17 cellular contexts compared by ENCODE assay signal in genomic region chr10:75121322-75121721, GRCh38. TPM values are rescaled to one million over a fixed set of nuclear protein-coding genes. Genes with fewer than 3 reads are reported as not detected.
DNase-seq lines count a peak whose midpoint lies in the region; ATAC-seq and TF ChIP-seq lines count a peak whose summit lies in the region.
"Had no signal": no experiment of that assay in that cellular context is flagged by ENCODE, and none has a peak within 500 bp of the region (broad histone marks: within the 10 kb centered on the region; RNA-seq: fewer than 3 reads in every experiment).

No MANE protein-coding gene starts in this region.

- H3K27me3 ChIP-seq in Panc1 (ENCODE audit: control insufficient read depth, insufficient read depth, low read length): no peaks in the 10 kb centered on the region
- H3K27me3 ChIP-seq in neutrophil: no peaks in the 10 kb centered on the region
- H3K27me3 ChIP-seq: SJCRH30 had no signal

- no peaks in the 10 kb centered on the region for H3K9me3 Mint-ChIP-seq in effector memory CD8-positive, alpha-beta T cell
- no peaks in the 10 kb centered on the region for H3K9me3 Mint-ChIP-seq in stimulated activated memory B cell treated with anti-CD40 and anti-IgM and Interleukin-4, amounts not matched to agents 10 μg/mL and 1 μg/mL and 100 μg/mL, for 72 hours
- H3K9me3 Mint-ChIP-seq in activated T-cell treated with anti-CD3 and anti-CD28 coated beads, Interleukin-2, amount 50 U/mL, for 72 hours: no peaks in the 10 kb centered on the region
- H3K9me3 Mint-ChIP-seq: CD4-positive, alpha-beta memory T cell had no signal

- no peaks in the 10 kb centered on the region for H3K36me3 ChIP-seq in Panc1 (ENCODE audit: control insufficient read depth, insufficient read depth, low read length)
- H3K36me3 ChIP-seq in neutrophil: peaks cover 18% of the 10 kb centered on the region

- BruUV-seq in Panc1 (replicated peaks; lab: Mats Ljungman, UMichigan): no TSS peak

- H3K36me3 Mint-ChIP-seq in effector memory CD8-positive, alpha-beta T cell (ENCODE audit: insufficient read depth): peaks cover 13% of the 10 kb centered on the region
- H3K36me3 Mint-ChIP-seq in stimulated activated memory B cell treated with anti-CD40 and anti-IgM and Interleukin-4, amounts not matched to agents 10 μg/mL and 1 μg/mL and 100 μg/mL, for 72 hours: peaks cover 18% of the 10 kb centered on the region
- H3K36me3 Mint-ChIP-seq in activated T-cell treated with anti-CD3 and anti-CD28 coated beads, Interleukin-2, amount 50 U/mL, for 72 hours (ENCODE audit: insufficient read depth in 2 of 2): peaks cover 0 to 9% of the 10 kb centered on the region in 2 donors

- peaks cover 14 to 23% of the 10 kb centered on the region in 2 donors for H3K4me1 Mint-ChIP-seq in effector memory CD8-positive, alpha-beta T cell (ENCODE audit: low read depth in 2 of 2)
- peaks cover 25% of the 10 kb centered on the region for H3K4me1 Mint-ChIP-seq in stimulated activated memory B cell treated with anti-CD40 and anti-IgM and Interleukin-4, amounts not matched to agents 10 μg/mL and 1 μg/mL and 100 μg/mL, for 72 hours
- H3K4me1 Mint-ChIP-seq in activated T-cell treated with anti-CD3 and anti-CD28 coated beads, Interleukin-2, amount 50 U/mL, for 72 hours (ENCODE audit: low read depth): peaks cover 29% of the 10 kb centered on the region

- no peaks in the 10 kb centered on the region for H3K27me3 Mint-ChIP-seq in effector memory CD8-positive, alpha-beta T cell
- H3K27me3 Mint-ChIP-seq in stimulated activated memory B cell treated with anti-CD40 and anti-IgM and Interleukin-4, amounts not matched to agents 10 μg/mL and 1 μg/mL and 100 μg/mL, for 72 hours: no peaks in the 10 kb centered on the region
- no peaks in the 10 kb centered on the region for H3K27me3 Mint-ChIP-seq in activated T-cell treated with anti-CD3 and anti-CD28 coated beads, Interleukin-2, amount 50 U/mL, for 72 hours (ENCODE audit: low read depth)
- H3K27me3 Mint-ChIP-seq: CD4-positive, alpha-beta memory T cell had no signal

- no peak overlapping the region for H3K4me3 ChIP-seq in Panc1 (ENCODE audit: low read depth in 2 of 2, low read length in 2 of 2)
- no peak overlapping the region for H3K4me3 ChIP-seq in neutrophil (ENCODE audit: low read depth in 1 of 2, low read length in 1 of 2)
- H3K4me3 ChIP-seq: SJCRH30 had no signal

- in situ Hi-C loops in Panc1 (cut with HindIII; ENCODE audit: low pct_unique_long_range_greater_than_20kb, low sequenced_read_pairs): no loop called here

- ATAC-seq in Panc1: no peak; the same call in 1 of the 2 replicates
- no peak for ATAC-seq in effector memory CD8-positive, alpha-beta T cell (replicated peaks)
- ATAC-seq in stimulated activated memory B cell treated with anti-CD40 and anti-IgM and Interleukin-4, amounts not matched to agents 10 μg/mL and 1 μg/mL and 100 μg/mL, for 72 hours: no peak
- no peak for ATAC-seq in activated T-cell treated with anti-CD3 and anti-CD28 coated beads, Interleukin-2, amount 50 U/mL, for 72 hours (replicated peaks in 1 of 2)
- ATAC-seq in HG03571 (IDR thresholded peaks at IDR 0.05; ENCODE audit: unreplicated experiment): no peak

- intact Hi-C loops in Panc1 (cut with micrococcal nuclease; ENCODE audit: unreplicated experiment): no loop called here

- no peak overlapping the region for H3K4me3 Mint-ChIP-seq in effector memory CD8-positive, alpha-beta T cell
- H3K4me3 Mint-ChIP-seq in stimulated activated memory B cell treated with anti-CD40 and anti-IgM and Interleukin-4, amounts not matched to agents 10 μg/mL and 1 μg/mL and 100 μg/mL, for 72 hours: no peak overlapping the region
- H3K4me3 Mint-ChIP-seq in activated T-cell treated with anti-CD3 and anti-CD28 coated beads, Interleukin-2, amount 50 U/mL, for 72 hours: no peak overlapping the region
- H3K4me3 Mint-ChIP-seq: CD4-positive, alpha-beta memory T cell had no signal

- H3K27ac Mint-ChIP-seq in effector memory CD8-positive, alpha-beta T cell: peak overlapping the region; percentile 57 to 67
- H3K27ac Mint-ChIP-seq in stimulated activated memory B cell treated with anti-CD40 and anti-IgM and Interleukin-4, amounts not matched to agents 10 μg/mL and 1 μg/mL and 100 μg/mL, for 72 hours: peak overlapping the region; percentile 48
- no peak overlapping the region for H3K27ac Mint-ChIP-seq in activated T-cell treated with anti-CD3 and anti-CD28 coated beads, Interleukin-2, amount 50 U/mL, for 72 hours
- H3K27ac Mint-ChIP-seq: CD4-positive, alpha-beta memory T cell had no signal

- TF ChIP-seq CTCF in Panc1 (IDR thresholded peaks at IDR 0.05) (no peak), neutrophil (IDR thresholded peaks at IDR 0.05) (no peak)

- DNase-seq in Panc1 (ENCODE audit: low read depth, low spot score) (no peak), GM03348 (ENCODE audit: low spot score) (no peak)
- no peak for DNase-seq in effector memory CD8-positive, alpha-beta T cell
- no peak for DNase-seq in activated T-cell treated with anti-CD3 and anti-CD28 coated beads, Interleukin-2, amount 50 U/mL, for 72 hours
- DNase-seq: CD4-positive, alpha-beta memory T cell; HCEC 1CT; KBM-7; MV-4-11; NCI-H1436; NCI-H2029; NCI-H2171 treated with DMSO at 0.1 percent for 48 hours; NCI-H446 treated with DMSO at 0.1 percent for 48 hours; NK-92 treated with Interleukin-12 subunit alpha and Interleukin-12 subunit beta, amount 100 ng/mL, for 24 hours; SJCRH30 had no signal

- peak overlapping the region; percentile 5; the same call in 1 of the 2 replicates for H3K27ac ChIP-seq in Panc1 (ENCODE audit: low read length)
- peak overlapping the region; percentile 8 for H3K27ac ChIP-seq in neutrophil
- H3K27ac ChIP-seq: SJCRH30 had no signal

- CTCF ChIA-PET in Panc1 (lab: Charles Lee): no interaction called here

- H3K9me3 ChIP-seq in Panc1 (ENCODE audit: control insufficient read depth, insufficient read depth, low read depth, low read length) (no peaks in the 10 kb centered on the region), neutrophil (no peaks in the 10 kb centered on the region)
- H3K9me3 ChIP-seq: SJCRH30 had no signal

- H3K4me1 ChIP-seq in Panc1 (ENCODE audit: control insufficient read depth, insufficient read depth, low read length) (peaks cover 7% of the 10 kb centered on the region; the same call in 1 of the 2 replicates), neutrophil (ENCODE audit: control insufficient read depth in 1 of 2, insufficient read depth in 1 of 2, low read depth in 1 of 2, low read length in 1 of 2) (peaks cover 6 to 10% of the 10 kb centered on the region in 2 experiments)
- H3K4me1 ChIP-seq: SJCRH30 had no signal

- POLR2A ChIA-PET in Panc1 (lab: Charles Lee): no interaction called here

RNA-seq across cellular contexts. Expression of gene SAMD8, which starts 9.9 kb away (rescaled TPM):
- 32.0 TPM for total RNA-seq in Panc1 (2021; ENCODE audit: unreplicated experiment)
- 9.0 TPM for polyA plus RNA-seq in Panc1 (2012; ENCODE audit: insufficient read length)
- total RNA-seq in activated T-cell treated with anti-CD3 and anti-CD28 coated beads, Interleukin-2, amount 50 U/mL, for 72 hours: 10 to 100 TPM; 24.3 to 28.6 TPM
